17 cellular contexts compared by ENCODE assay signal in the genomic region with DNA sequence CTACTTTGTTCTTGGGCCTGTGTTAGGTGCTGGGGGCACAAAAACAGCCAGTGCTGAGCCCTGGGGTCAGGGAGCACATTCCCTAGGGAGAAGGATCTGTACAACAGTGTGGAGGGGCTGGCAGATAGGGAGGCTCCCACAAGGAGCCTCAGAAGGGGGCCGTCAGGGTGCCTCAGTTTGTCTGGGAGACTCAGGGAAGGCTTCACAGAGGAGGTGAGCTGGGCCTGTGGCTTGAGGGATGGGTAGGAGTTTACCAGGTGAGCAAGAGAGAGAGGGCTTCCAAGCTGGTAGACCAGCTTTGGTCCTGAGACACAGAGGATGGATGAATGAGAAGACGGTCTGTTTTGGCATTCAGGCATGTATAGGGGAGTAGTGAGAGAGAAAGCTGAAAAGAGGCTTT.
"Had no signal": no experiment of that assay in that cellular context is flagged by ENCODE, and none has a peak within 500 bp of the region (broad histone marks: within the 10 kb centered on the region; RNA-seq: fewer than 3 reads in every experiment).

No MANE protein-coding gene starts in this region.

- H3K4me2 ChIP-seq: neural progenitor cell had no signal

- H3K4me1 ChIP-seq: neural progenitor cell, suprapubic skin, tibial nerve, uterus had no signal

- H3K27me3 ChIP-seq: body of pancreas, neural progenitor cell, suprapubic skin, tibial nerve, uterus had no signal

- ATAC-seq: body of pancreas; heart left ventricle; left cardiac atrium; naive thymus-derived CD4-positive, alpha-beta T cell; T-cell had no signal

- H3K27ac ChIP-seq: body of pancreas, heart left ventricle, neural progenitor cell, stomach, suprapubic skin, tibial nerve, uterus, WERI-Rb-1 had no signal

- H3K27ac Mint-ChIP-seq: activated naive CD4-positive, alpha-beta T cell treated with anti-CD3 and anti-CD28 coated beads, Interleukin-2, amount 10 ng/mL, durations not matched to agents 7 days and 5 days; neural progenitor cell had no signal

- H3K9me3 ChIP-seq: body of pancreas, heart left ventricle, stomach, suprapubic skin, tibial nerve, uterus had no signal

- H3K4me3 ChIP-seq: body of pancreas, heart left ventricle, neural progenitor cell, stomach, suprapubic skin, tibial nerve, uterus had no signal

- DNase-seq: activated effector memory CD4-positive, alpha-beta T cell treated with anti-CD3 and anti-CD28 coated beads, Interleukin-2, amount 50 U/mL, for 16 hours; activated naive CD4-positive, alpha-beta T cell treated with anti-CD3 and anti-CD28 coated beads, Interleukin-2, amount 10 ng/mL, durations not matched to agents 7 days and 5 days; body of pancreas; effector CD4-positive, alpha-beta T cell; heart left ventricle; left cardiac atrium; retina; stimulated activated CD4-positive, alpha-beta T cell treated with anti-CD3 and anti-CD28 coated beads, Interleukin-12 subunit alpha, Interleukin-12 subunit beta, amount 100 ng/mL, for 4 hours; stomach; T-cell; uterus; WERI-Rb-1 had no signal

- H3K4me3 Mint-ChIP-seq: activated naive CD4-positive, alpha-beta T cell treated with anti-CD3 and anti-CD28 coated beads, Interleukin-2, amount 10 ng/mL, durations not matched to agents 7 days and 5 days; dendritic cell treated with granulocyte-macrophage colony-stimulating factor and Interleukin-4, amounts not matched to agents 40 ng/mL and 50 ng/mL, for 4 days; naive thymus-derived CD4-positive, alpha-beta T cell; neural progenitor cell; T-cell had no signal

- H3K9me3 Mint-ChIP-seq: activated naive CD4-positive, alpha-beta T cell treated with anti-CD3 and anti-CD28 coated beads, Interleukin-2, amount 10 ng/mL, durations not matched to agents 7 days and 5 days; dendritic cell treated with granulocyte-macrophage colony-stimulating factor and Interleukin-4, amounts not matched to agents 40 ng/mL and 50 ng/mL, for 4 days; naive thymus-derived CD4-positive, alpha-beta T cell; T-cell had no signal

- H3K36me3 ChIP-seq: heart left ventricle, neural progenitor cell, stomach, suprapubic skin, tibial nerve, uterus, WERI-Rb-1 had no signal

- H3K9ac ChIP-seq: neural progenitor cell had no signal

- H2AFZ ChIP-seq: neural progenitor cell had no signal

- H3K27me3 Mint-ChIP-seq: activated naive CD4-positive, alpha-beta T cell treated with anti-CD3 and anti-CD28 coated beads, Interleukin-2, amount 10 ng/mL, durations not matched to agents 7 days and 5 days; dendritic cell treated with granulocyte-macrophage colony-stimulating factor and Interleukin-4, amounts not matched to agents 40 ng/mL and 50 ng/mL, for 4 days; T-cell had no signal

- H3K36me3 Mint-ChIP-seq: activated naive CD4-positive, alpha-beta T cell treated with anti-CD3 and anti-CD28 coated beads, Interleukin-2, amount 10 ng/mL, durations not matched to agents 7 days and 5 days had no signal
